ENCODE assay signal across 9 cellular contexts in the genomic region with DNA sequence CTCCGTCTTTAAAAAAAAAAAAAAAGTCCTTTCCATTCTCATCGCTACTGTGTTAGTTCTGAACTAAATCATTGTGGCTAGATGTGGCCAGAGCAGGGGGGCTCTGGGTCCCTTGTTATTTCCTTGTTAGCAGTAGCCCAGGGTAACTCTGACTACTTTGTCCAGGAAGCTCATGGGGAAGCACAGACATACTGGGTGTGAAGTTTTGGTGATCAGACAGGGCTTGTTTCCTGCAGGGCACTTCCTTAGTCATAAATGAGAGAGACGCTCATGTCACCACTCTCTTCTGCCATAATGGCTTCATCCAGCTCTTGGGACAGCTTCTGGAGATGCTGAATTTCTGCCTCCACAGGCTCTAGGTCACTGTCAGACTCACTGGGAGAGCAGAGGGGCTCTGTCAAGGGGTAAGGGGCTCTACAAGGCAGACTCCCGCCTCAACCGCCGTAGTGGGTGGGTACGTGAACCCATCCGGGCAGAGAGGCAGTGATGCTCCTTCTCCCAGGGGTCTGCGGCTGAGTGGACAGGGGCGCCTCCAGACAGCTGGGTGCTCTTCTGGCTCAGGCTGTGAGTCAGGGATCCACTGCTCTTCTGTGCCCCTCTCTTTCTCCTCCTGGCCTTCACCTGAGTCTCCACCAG. TPM values are rescaled to one million over a fixed set of nuclear protein-coding genes. Genes with fewer than 3 reads are reported as not detected.
DNase-seq lines count a peak whose midpoint lies in the region; ATAC-seq, FAIRE-seq and TF ChIP-seq lines count a peak whose summit lies in the region.
"Had no signal": no experiment of that assay in that cellular context is flagged by ENCODE, and none has a peak within 500 bp of the region (broad histone marks: within the 10 kb centered on the region; RNA-seq: fewer than 3 reads in every experiment).

No MANE protein-coding gene starts in this region.

- peaks cover 11% of the 10 kb centered on the region for H3K79me2 ChIP-seq in HepG2 (ENCODE audit: insufficient read depth, low read length)

- peak overlapping the region; percentile 61 for H3K4me3 Mint-ChIP-seq in central memory CD8-positive, alpha-beta T cell

- FAIRE-seq in HepG2 (lab: Jason Lieb, UNC), result no peak
- FAIRE-seq: endometrium had no signal

- WGBS in right lobe of liver (ENCODE audit: insufficient coverage, low coverage, low lambda C conversion rate, missing lambda C conversion rate), result 60% methylated on average over 3 of the region's 10 CpGs
- 94% methylated on average over 3 of the region's 10 CpGs for WGBS in HepG2 (ENCODE audit: low lambda C conversion rate)

- POLR2A ChIA-PET in HepG2 (lab: Yijun Ruan, JAX), result no interaction called here

- DNase-seq in right lobe of liver (no peak), HepG2 (ENCODE audit: low spot score) (no peak), KG1 (lab: John Stamatoyannopoulos, UW) (peak; percentile 16), upper lobe of right lung (no peak), amniotic stem cell (lab: John Stamatoyannopoulos, UW) (no peak), A172 (ENCODE audit: low spot score) (no peak), NCI-H1694 treated with DMSO at 0.1 percent for 48 hours (lab: John Stamatoyannopoulos, UW) (no peak)
- DNase-seq in central memory CD8-positive, alpha-beta T cell (ENCODE audit: low spot score in 2 of 2), result peak; percentile 39 to 83

- H3K27me3 Mint-ChIP-seq in central memory CD8-positive, alpha-beta T cell, result no peaks in the 10 kb centered on the region

- H3K4me3 ChIP-seq in right lobe of liver, result no peak overlapping the region
- H3K4me3 ChIP-seq in HepG2 (replicated peaks in 1 of 3; ENCODE audit: insufficient read depth in 1 of 3, low read depth in 2 of 3, low read length in 3 of 3), result no peak overlapping the region
- H3K4me3 ChIP-seq in upper lobe of right lung, result no peak overlapping the region

- H2AFZ ChIP-seq in HepG2 (ENCODE audit: low read length), result no peak overlapping the region

- H3K36me3 ChIP-seq in right lobe of liver, result no peaks in the 10 kb centered on the region
- no peaks in the 10 kb centered on the region; a peak in 1 of 5 replicates for H3K36me3 ChIP-seq in HepG2 (replicated peaks in 1 of 2; ENCODE audit: control insufficient read depth in 1 of 2, insufficient read depth in 2 of 2, low read length in 2 of 2)
- no peaks in the 10 kb centered on the region for H3K36me3 ChIP-seq in upper lobe of right lung

- no TSS peak for BruUV-seq in HepG2 (replicated peaks; lab: Mats Ljungman, UMichigan)

- no peak overlapping the region for H3K4me2 ChIP-seq in HepG2 (ENCODE audit: low read depth, low read length)

- no peak overlapping the region for H3K27ac ChIP-seq in right lobe of liver
- H3K27ac ChIP-seq in HepG2 (ENCODE audit: extremely low read length, insufficient read depth, low read length), result no peak overlapping the region
- no peak overlapping the region for H3K27ac ChIP-seq in upper lobe of right lung

- no peaks in the 10 kb centered on the region for H4K20me1 ChIP-seq in HepG2 (ENCODE audit: insufficient read depth, low read length)

- H3K9ac ChIP-seq in HepG2 (ENCODE audit: insufficient read depth, low read depth, low read length), result no peak overlapping the region

- TF ChIP-seq POLR2A in right lobe of liver (IDR thresholded peaks at IDR 0.05), result no peak
- no peak for TF ChIP-seq POLR2A in HepG2 (IDR thresholded peaks at IDR 0.05; ENCODE audit: insufficient read depth in 1 of 2, low read depth in 2 of 2, low read length in 2 of 2)

- CTCF ChIA-PET in HepG2 (lab: Yijun Ruan, JAX; ENCODE audit: low intra/inter-chr PET ratio, low total read pairs), result no interaction called here

- H3K27me3 ChIP-seq in right lobe of liver (no peaks in the 10 kb centered on the region), HepG2 (ENCODE audit: control insufficient read depth in 1 of 2, insufficient read depth in 2 of 2, low read length in 2 of 2) (no peaks in the 10 kb centered on the region), upper lobe of right lung (no peaks in the 10 kb centered on the region)

- H3K9me3 Mint-ChIP-seq in central memory CD8-positive, alpha-beta T cell, result no peaks in the 10 kb centered on the region

- TF ChIP-seq EP300 in HepG2 (IDR thresholded peaks at IDR 0.05; ENCODE audit: low read depth in 2 of 2, low read length in 2 of 2) (no peak), HepG2 (CRISPR knock-in tag; IDR thresholded peaks at IDR 0.05; ENCODE audit: borderline replicate concordance) (no peak)

- intact Hi-C loops in right lobe of liver (cut with DNase I), result no loop called here
- intact Hi-C loops in HepG2 (cut with micrococcal nuclease; ENCODE audit: unreplicated experiment), result no loop called here
- intact Hi-C loops in upper lobe of right lung (cut with DNase I), result no loop called here

- TF ChIP-seq CTCF in right lobe of liver (IDR thresholded peaks at IDR 0.05) (no peak), HepG2 (CRISPR knock-in tag; IDR thresholded peaks at IDR 0.05) (no peak), upper lobe of right lung (IDR thresholded peaks at IDR 0.05) (no peak)

- H3K4me1 ChIP-seq in right lobe of liver, result no peaks in the 10 kb centered on the region
- no peaks in the 10 kb centered on the region for H3K4me1 ChIP-seq in HepG2 (ENCODE audit: insufficient read depth, low read length)
- peaks cover 6% of the 10 kb centered on the region for H3K4me1 ChIP-seq in upper lobe of right lung

- H3K4me1 Mint-ChIP-seq in central memory CD8-positive, alpha-beta T cell, result peaks cover 72% of the 10 kb centered on the region

- peaks cover 24% of the 10 kb centered on the region for H3K36me3 Mint-ChIP-seq in central memory CD8-positive, alpha-beta T cell (ENCODE audit: insufficient read depth)

- no peak for TF ChIP-seq RAD21 in HepG2 (CRISPR knock-in tag; IDR thresholded peaks at IDR 0.05)

- H3K27ac Mint-ChIP-seq in central memory CD8-positive, alpha-beta T cell (ENCODE audit: low read depth), result peak overlapping the region; percentile 96

- in situ Hi-C loops in HepG2 (cut with HindIII; ENCODE audit: extremely low pct_ligation_motif_present, low pct_unique_long_range_greater_than_20kb), result no loop called here

- ATAC-seq in right lobe of liver (peak; percentile 55 to 67 (median 62)), HepG2 (no peak; the same call in 2 of the 3 replicates), upper lobe of right lung (peak; percentile 75)
- ATAC-seq in central memory CD8-positive, alpha-beta T cell (replicated peaks; ENCODE audit: extremely low read depth, poor library complexity, severe bottlenecking), result peak; percentile 97

- H3K9me3 ChIP-seq in right lobe of liver (no peaks in the 10 kb centered on the region), HepG2 (ENCODE audit: low read length) (no peaks in the 10 kb centered on the region), upper lobe of right lung (no peaks in the 10 kb centered on the region)

TF ChIP-seq in HepG2, 621 proteins besides CTCF, POLR2A, EP300 and RAD21 (continues in another document):
- TF ChIP-seq ZNF20 (CRISPR knock-in tag; IDR thresholded peaks at IDR 0.05), result no peak
- no peak for TF ChIP-seq ZBTB38 (CRISPR knock-in tag; IDR thresholded peaks at IDR 0.05)
- TF ChIP-seq NBN (conservative IDR thresholded peaks at IDR 0.05), result no peak
- TF ChIP-seq, protein P1, sequence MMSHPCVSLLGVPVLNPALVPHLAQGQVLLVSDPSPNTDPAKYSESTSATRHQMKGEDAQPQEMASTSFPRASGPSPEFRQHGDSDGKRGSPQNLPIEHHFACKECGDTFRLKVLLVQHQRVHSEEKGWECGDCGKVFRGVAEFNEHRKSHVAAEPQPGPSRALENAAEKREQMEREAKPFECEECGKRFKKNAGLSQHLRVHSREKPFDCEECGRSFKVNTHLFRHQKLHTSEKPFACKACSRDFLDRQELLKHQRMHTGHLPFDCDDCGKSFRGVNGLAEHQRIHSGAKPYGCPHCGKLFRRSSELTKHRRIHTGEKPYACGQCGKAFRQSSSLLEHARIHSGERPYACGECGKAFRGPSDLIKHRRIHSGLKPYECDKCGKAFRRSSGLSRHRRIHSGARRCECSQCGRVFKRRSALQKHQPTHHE (CRISPR knock-in tag; IDR thresholded peaks at IDR 0.05; ENCODE audit: borderline replicate concordance), result no peak
- TF ChIP-seq, protein P2, sequence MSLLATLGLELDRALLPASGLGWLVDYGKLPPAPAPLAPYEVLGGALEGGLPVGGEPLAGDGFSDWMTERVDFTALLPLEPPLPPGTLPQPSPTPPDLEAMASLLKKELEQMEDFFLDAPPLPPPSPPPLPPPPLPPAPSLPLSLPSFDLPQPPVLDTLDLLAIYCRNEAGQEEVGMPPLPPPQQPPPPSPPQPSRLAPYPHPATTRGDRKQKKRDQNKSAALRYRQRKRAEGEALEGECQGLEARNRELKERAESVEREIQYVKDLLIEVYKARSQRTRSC (CRISPR knock-in tag; IDR thresholded peaks at IDR 0.05; ENCODE audit: low read depth), result no peak
- no peak for TF ChIP-seq NCOR1 (IDR thresholded peaks at IDR 0.05; ENCODE audit: borderline replicate concordance, low read length)
- no peak for TF ChIP-seq CBX5 (CRISPR knock-in tag; IDR thresholded peaks at IDR 0.05; ENCODE audit: borderline replicate concordance)
- TF ChIP-seq ZNF768 (CRISPR knock-in tag; IDR thresholded peaks at IDR 0.05), result no peak

RNA-seq across cellular contexts. Expression of a gene that starts 12.9 kb away (rescaled TPM):
- total RNA-seq in right lobe of liver (10 to 100 TPM in 2 of 6 experiments, 1 to 10 TPM in 4; 9.1 to 14.6 (median 9.6) TPM), HepG2 (2016; rRNA removed; fragmentation: Illumina TruSeq; extraction: Trizol) (8.2 and 19.3 TPM in 2 replicates), upper lobe of right lung (36.7 TPM)
- 3.5 and 6.1 TPM in 2 replicates for total RNA-seq in HepG2 (2016; cell fraction: cytosol; rRNA removed; fragmentation: Illumina TruSeq; extraction: Trizol; ENCODE audit: low read depth)
- 9.9 and 21.5 TPM in 2 replicates for total RNA-seq in HepG2 (2016; cell fraction: insoluble cytoplasmic fraction; rRNA removed; fragmentation: Illumina TruSeq; extraction: Trizol)
- 6.0 and 6.1 TPM in 2 replicates for total RNA-seq in HepG2 (2016; cell fraction: membrane; rRNA removed; fragmentation: Illumina TruSeq; extraction: Trizol)
- 33.3 and 39.0 TPM in 2 replicates for total RNA-seq in HepG2 (2016; cell fraction: nucleus; rRNA removed; fragmentation: Illumina TruSeq; extraction: Trizol)
- 19.4 and 22.3 TPM in 2 replicates for polyA plus RNA-seq in HepG2 (2011; rRNA removed)
- polyA plus RNA-seq in HepG2 (2011; cell fraction: cytosol; rRNA removed), result 7.8 and 10.6 TPM in 2 replicates
- 48.3 and 53.9 TPM in 2 replicates for polyA plus RNA-seq in HepG2 (2011; cell fraction: nucleus; rRNA removed)
- polyA plus RNA-seq in HepG2 (2012), result 15.2 and 16.9 TPM in 2 replicates
- polyA plus RNA-seq in HepG2 (2016; cell fraction: cytosol; fragmentation: Illumina TruSeq; extraction: Trizol; ENCODE audit: low read depth), result 2.1 and 3.3 TPM in 2 replicates
- polyA plus RNA-seq in HepG2 (2016; cell fraction: insoluble cytoplasmic fraction; fragmentation: Illumina TruSeq; extraction: Trizol; ENCODE audit: low read depth), result 7.2 and 7.9 TPM in 2 replicates
- 3.2 and 4.3 TPM in 2 replicates for polyA plus RNA-seq in HepG2 (2016; cell fraction: membrane; fragmentation: Illumina TruSeq; extraction: Trizol; ENCODE audit: low read depth)
- polyA plus RNA-seq in HepG2 (2016; cell fraction: nucleus; fragmentation: Illumina TruSeq; extraction: Trizol; ENCODE audit: insufficient read depth, low read depth), result 47.5 and 50.9 TPM in 2 replicates
- 26.2 and 31.6 TPM in 2 replicates for polyA minus RNA-seq in HepG2 (2011; rRNA and poly(A)+ RNA removed; ENCODE audit: low replicate concordance)
- 6.8 and 8.5 TPM in 2 replicates for polyA minus RNA-seq in HepG2 (2011; cell fraction: cytosol; rRNA and poly(A)+ RNA removed)
- 42.7 and 42.8 TPM in 2 replicates for polyA minus RNA-seq in HepG2 (2011; cell fraction: nucleus; rRNA and poly(A)+ RNA removed)
- 10.0 and 12.4 TPM in 2 replicates for total RNA-seq in A172 (2014; rRNA removed; shearing (Covaris generic))

Comparison
In these comparisons a context has a peak if more than half of its experiments do, and no peak if none do; other contexts are left out.
1. DNase-seq: peak in KG1 (single experiment) and central memory CD8-positive, alpha-beta T cell (2 of 2); none in right lobe of liver (0 of 3), HepG2 (single experiment), upper lobe of right lung (single experiment), amniotic stem cell (single experiment), A172 (single experiment) and NCI-H1694 treated with DMSO at 0.1 percent for 48 hours (single experiment).